ENCODE assay signal across 8 cellular contexts in genomic region chr14:32938719-32939253, GRCh38. TPM values are rescaled to one million over a fixed set of nuclear protein-coding genes. Genes with fewer than 3 reads are reported as not detected.
DNase-seq lines count a peak whose midpoint lies in the region; ATAC-seq, FAIRE-seq and TF ChIP-seq lines count a peak whose summit lies in the region.

NPAS3 (plus strand) TSS chr14:32938879.

- no peak for DNase-seq in CD4-positive, CD25-positive, alpha-beta regulatory T cell
- DNase-seq in H54 (ENCODE audit: insufficient read length, low spot score) = peak; percentile 51
- DNase-seq in activated T-helper 2 cell treated with anti-CD3 and anti-CD28 coated beads, Interferon-gamma antibody, Interleukin-2, Interleukin-4, amounts not matched to agents 10 μg/mL and 5 μg/mL and 100 μg/mL, durations not matched to agents 14 hours and 24 hours and 36 hours (ENCODE audit: low spot score) = no peak
- DNase-seq in right atrium auricular region (ENCODE audit: low spot score) = no peak
- no peak for DNase-seq in gastrocnemius medialis
- no peak for DNase-seq in T1000 (lab: John Stamatoyannopoulos, UW)
- DNase-seq in H4 (ENCODE audit: low spot score) = no peak

- H3K4me1 Mint-ChIP-seq in CD4-positive, CD25-positive, alpha-beta regulatory T cell = peaks cover 0 to 18% (median 5%) of the 10 kb centered on the region in 4 donors
- H3K4me1 Mint-ChIP-seq in activated T-helper 2 cell treated with anti-CD3 and anti-CD28 coated beads, Interferon-gamma antibody, Interleukin-2, Interleukin-4, amounts not matched to agents 10 μg/mL and 5 μg/mL and 100 μg/mL, durations not matched to agents 14 hours and 24 hours and 36 hours (ENCODE audit: low read depth) = peaks cover 9% of the 10 kb centered on the region

- H3K4me3 ChIP-seq in CD4-positive, CD25-positive, alpha-beta regulatory T cell (ENCODE audit: low read depth, low read length) = no peak within 1 kb of the TSS
- peak within 1 kb of the TSS; percentile 62 to 71 for H3K4me3 ChIP-seq in right atrium auricular region
- peak within 1 kb of the TSS; percentile 64 to 72 (median 70) for H3K4me3 ChIP-seq in gastrocnemius medialis

- peaks cover 83% of the 10 kb centered on the region for H3K27me3 Mint-ChIP-seq in CD4-positive, CD25-positive, alpha-beta regulatory T cell
- peaks cover 71% of the 10 kb centered on the region for H3K27me3 Mint-ChIP-seq in activated T-helper 2 cell treated with anti-CD3 and anti-CD28 coated beads, Interferon-gamma antibody, Interleukin-2, Interleukin-4, amounts not matched to agents 10 μg/mL and 5 μg/mL and 100 μg/mL, durations not matched to agents 14 hours and 24 hours and 36 hours (ENCODE audit: low read depth)

- ATAC-seq in CD4-positive, CD25-positive, alpha-beta regulatory T cell (ENCODE audit: low read depth in 2 of 2) = no peak
- ATAC-seq in gastrocnemius medialis (peak; percentile 60 to 63), HG03439 (IDR thresholded peaks at IDR 0.05; ENCODE audit: unreplicated experiment) (no peak)

- H3K27ac ChIP-seq in CD4-positive, CD25-positive, alpha-beta regulatory T cell (ENCODE audit: insufficient read depth, low read length, poor library complexity, severe bottlenecking) = no peak within 1 kb of the TSS
- H3K27ac ChIP-seq in right atrium auricular region = peak within 1 kb of the TSS; percentile 67 to 71
- H3K27ac ChIP-seq in gastrocnemius medialis = peak within 1 kb of the TSS; percentile 72 to 82 (median 76)

- peak within 1 kb of the TSS; percentile 70 to 87 (median 80) for H3K4me3 Mint-ChIP-seq in CD4-positive, CD25-positive, alpha-beta regulatory T cell
- H3K4me3 Mint-ChIP-seq in activated T-helper 2 cell treated with anti-CD3 and anti-CD28 coated beads, Interferon-gamma antibody, Interleukin-2, Interleukin-4, amounts not matched to agents 10 μg/mL and 5 μg/mL and 100 μg/mL, durations not matched to agents 14 hours and 24 hours and 36 hours (ENCODE audit: low read depth) = peak within 1 kb of the TSS; percentile 87

- no peak; the same call in 1 of the 2 replicates for TF ChIP-seq POLR2A in H54 (IDR thresholded peaks at IDR 0.05; ENCODE audit: low read depth, low read length)
- TF ChIP-seq POLR2A in gastrocnemius medialis (IDR thresholded peaks at IDR 0.05) = no peak

- H3K36me3 Mint-ChIP-seq in CD4-positive, CD25-positive, alpha-beta regulatory T cell = no peaks in the 10 kb centered on the region
- no peaks in the 10 kb centered on the region for H3K36me3 Mint-ChIP-seq in activated T-helper 2 cell treated with anti-CD3 and anti-CD28 coated beads, Interferon-gamma antibody, Interleukin-2, Interleukin-4, amounts not matched to agents 10 μg/mL and 5 μg/mL and 100 μg/mL, durations not matched to agents 14 hours and 24 hours and 36 hours (ENCODE audit: low read depth)

- H3K9me3 Mint-ChIP-seq in CD4-positive, CD25-positive, alpha-beta regulatory T cell = peaks cover 0 to 5% (median 0%) of the 10 kb centered on the region in 7 donors
- H3K9me3 Mint-ChIP-seq in activated T-helper 2 cell treated with anti-CD3 and anti-CD28 coated beads, Interferon-gamma antibody, Interleukin-2, Interleukin-4, amounts not matched to agents 10 μg/mL and 5 μg/mL and 100 μg/mL, durations not matched to agents 14 hours and 24 hours and 36 hours = no peaks in the 10 kb centered on the region

- no peak within 1 kb of the TSS for H3K27ac Mint-ChIP-seq in CD4-positive, CD25-positive, alpha-beta regulatory T cell
- peak within 1 kb of the TSS; percentile 35 for H3K27ac Mint-ChIP-seq in activated T-helper 2 cell treated with anti-CD3 and anti-CD28 coated beads, Interferon-gamma antibody, Interleukin-2, Interleukin-4, amounts not matched to agents 10 μg/mL and 5 μg/mL and 100 μg/mL, durations not matched to agents 14 hours and 24 hours and 36 hours

- TF ChIP-seq CTCF in right atrium auricular region (IDR thresholded peaks at IDR 0.05) = no peak
- no peak for TF ChIP-seq CTCF in gastrocnemius medialis (IDR thresholded peaks at IDR 0.05 in 4 of 5, conservative IDR thresholded peaks at IDR 0.05 in 1 of 5)

- in situ Hi-C loops in gastrocnemius medialis (cut with MboI; ENCODE audit: low sequenced_read_pairs in 4 of 4) = no loop called here

- H3K36me3 ChIP-seq in CD4-positive, CD25-positive, alpha-beta regulatory T cell (ENCODE audit: control insufficient read depth, insufficient read depth, low read length) = no peaks in the 10 kb centered on the region
- H3K36me3 ChIP-seq in right atrium auricular region = no peaks in the 10 kb centered on the region
- no peaks in the 10 kb centered on the region for H3K36me3 ChIP-seq in gastrocnemius medialis

- no peak for FAIRE-seq in H54 (lab: Jason Lieb, UNC)

- H3K9me3 ChIP-seq in CD4-positive, CD25-positive, alpha-beta regulatory T cell (ENCODE audit: control insufficient read depth in 2 of 2, low read length in 2 of 2) = peaks cover 0 to 4% of the 10 kb centered on the region in 2 experiments
- H3K9me3 ChIP-seq in right atrium auricular region = no peaks in the 10 kb centered on the region
- no peaks in the 10 kb centered on the region for H3K9me3 ChIP-seq in gastrocnemius medialis

- peaks cover 3% of the 10 kb centered on the region for H3K4me1 ChIP-seq in CD4-positive, CD25-positive, alpha-beta regulatory T cell (ENCODE audit: control insufficient read depth, insufficient read depth, low read length, poor library complexity, severe bottlenecking)
- H3K4me1 ChIP-seq in right atrium auricular region (peaks cover 0 to 25% of the 10 kb centered on the region in 2 donors), gastrocnemius medialis (peaks cover 12 to 18% of the 10 kb centered on the region in 2 donors)

- H3K27me3 ChIP-seq in CD4-positive, CD25-positive, alpha-beta regulatory T cell (ENCODE audit: control insufficient read depth, insufficient read depth, low read length) = peaks cover 37% of the 10 kb centered on the region
- peaks cover 0 to 10% of the 10 kb centered on the region in 2 donors for H3K27me3 ChIP-seq in right atrium auricular region
- H3K27me3 ChIP-seq in gastrocnemius medialis = peaks cover 6 to 40% (median 12%) of the 10 kb centered on the region in 3 donors

- intact Hi-C loops in activated T-helper 2 cell treated with anti-CD3 and anti-CD28 coated beads, Interferon-gamma antibody, Interleukin-2, Interleukin-4, amounts not matched to agents 10 μg/mL and 5 μg/mL and 100 μg/mL, durations not matched to agents 14 hours and 24 hours and 36 hours (cut with micrococcal nuclease) = loop anchor here (10.0 kb wide), 1 partner anchor 856 kb away; no protein-coding TSS in a partner anchor
- intact Hi-C loops in gastrocnemius medialis (cut with DNase I; ENCODE audit: low total_unique reads) = loop anchor here (2.0 to 10.0 kb wide), 4 partner anchors 38 to 864 kb away; partner anchors contain the start of gene ARHGAP5

RNA-seq across cellular contexts. Expression of gene NPAS3, which starts in this region (rescaled TPM):
- total RNA-seq in CD4-positive, CD25-positive, alpha-beta regulatory T cell = not detected
- polyA plus RNA-seq in CD4-positive, CD25-positive, alpha-beta regulatory T cell = not detected
- not detected in 2 replicates for total RNA-seq in activated T-helper 2 cell treated with anti-CD3 and anti-CD28 coated beads, Interferon-gamma antibody, Interleukin-2, Interleukin-4, amounts not matched to agents 10 μg/mL and 5 μg/mL and 100 μg/mL, durations not matched to agents 14 hours and 24 hours and 36 hours
- 1 to 10 TPM in 1 of 2 donors, under 1 TPM in 1; 0.67 to 1.3 TPM for total RNA-seq in right atrium auricular region
- under 1 TPM in 2 of 4 donors, not detected in 2; 0.82 to 1.00 TPM for total RNA-seq in gastrocnemius medialis
- total RNA-seq in H4 (2014; rRNA removed; shearing (Covaris generic)) = 2.6 and 4.2 TPM in 2 replicates

Comparison
In these comparisons a context has a peak if more than half of its experiments do, and no peak if none do; other contexts are left out.
1. Peak in ATAC-seq, H3K4me3 ChIP-seq and H3K27ac ChIP-seq in gastrocnemius medialis; RNA of the gene not detected or under 1 TPM.